Comparison of ENCODE assay signal across 30 cellular contexts in the genomic region with DNA sequence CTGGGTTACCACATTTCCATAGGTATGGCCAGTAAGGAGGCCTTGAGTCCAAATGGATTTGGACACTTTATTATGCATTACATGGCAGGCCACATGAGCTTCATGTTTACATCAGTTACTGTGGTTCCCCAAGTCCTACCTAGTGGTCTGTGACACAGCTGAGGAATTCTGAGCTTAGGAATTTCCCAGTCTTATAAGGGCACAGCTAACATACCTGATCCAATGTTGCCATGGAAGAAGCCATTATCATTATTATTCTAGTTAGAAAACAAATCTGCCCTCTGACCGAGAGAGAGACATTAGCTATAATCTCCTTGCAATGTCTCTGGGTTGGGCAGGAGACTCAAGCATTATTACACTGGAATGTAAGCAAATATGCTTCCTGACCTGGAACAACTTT.
"Had no signal": no experiment of that assay in that cellular context is flagged by ENCODE, and none has a peak within 500 bp of the region (broad histone marks: within the 10 kb centered on the region; RNA-seq: fewer than 3 reads in every experiment).

No MANE protein-coding gene starts in this region.

- H3K27ac Mint-ChIP-seq: activated B cell treated with CpG ODN at 0.5 μM for 24 hours; activated CD8-positive, alpha-beta T cell treated with anti-CD3 and anti-CD28 coated beads for 36 hours; activated naive CD4-positive, alpha-beta T cell treated with anti-CD3 and anti-CD28 coated beads for 36 hours; activated naive CD4-positive, alpha-beta T cell treated with anti-CD3 and anti-CD28 coated beads, Interleukin-2, amount 50 U/mL, for 24 hours; activated naive CD8-positive, alpha-beta T cell treated with anti-CD3 and anti-CD28 coated beads for 36 hours; activated naive CD8-positive, alpha-beta T cell treated with anti-CD3 and anti-CD28 coated beads, Interleukin-2, amount 50 U/mL, for 24 hours; activated T-helper 2 cell treated with anti-CD3 and anti-CD28 coated beads, Interferon-gamma antibody, Interleukin-2, Interleukin-4, amounts not matched to agents 10 μg/mL and 5 μg/mL and 100 μg/mL, durations not matched to agents 14 hours and 24 hours and 36 hours; T-helper 17 cell; T-helper 2 cell treated with Interferon-gamma antibody and Interleukin-4, amounts not matched to agents 5 μg/mL and 100 μg/mL, for 36 hours had no signal

- H3K27me3 ChIP-seq: body of pancreas, esophagus squamous epithelium, gastroesophageal sphincter had no signal

- H3K9me3 ChIP-seq: adrenal gland, body of pancreas, esophagus squamous epithelium, gastroesophageal sphincter had no signal

- H3K9me3 Mint-ChIP-seq: activated B cell treated with CpG ODN at 0.5 μM for 24 hours; activated CD8-positive, alpha-beta T cell treated with anti-CD3 and anti-CD28 coated beads for 36 hours; activated naive CD4-positive, alpha-beta T cell treated with anti-CD3 and anti-CD28 coated beads for 36 hours; activated naive CD4-positive, alpha-beta T cell treated with anti-CD3 and anti-CD28 coated beads, Interleukin-2, amount 50 U/mL, for 24 hours; activated naive CD8-positive, alpha-beta T cell treated with anti-CD3 and anti-CD28 coated beads for 36 hours; activated naive CD8-positive, alpha-beta T cell treated with anti-CD3 and anti-CD28 coated beads, Interleukin-2, amount 50 U/mL, for 24 hours; activated T-cell treated with anti-CD3 and anti-CD28 coated beads, Interleukin-2, amount 50 U/mL, for 4 hours; activated T-helper 2 cell treated with anti-CD3 and anti-CD28 coated beads, Interferon-gamma antibody, Interleukin-2, Interleukin-4, amounts not matched to agents 10 μg/mL and 5 μg/mL and 100 μg/mL, durations not matched to agents 14 hours and 24 hours and 36 hours; T-helper 2 cell treated with Interferon-gamma antibody and Interleukin-4, amounts not matched to agents 5 μg/mL and 100 μg/mL, for 36 hours had no signal

- H3K4me3 ChIP-seq: adrenal gland, body of pancreas, esophagus squamous epithelium, gastroesophageal sphincter had no signal

- H3K36me3 Mint-ChIP-seq: activated naive CD4-positive, alpha-beta T cell treated with anti-CD3 and anti-CD28 coated beads, Interleukin-2, amount 50 U/mL, for 24 hours; activated naive CD8-positive, alpha-beta T cell treated with anti-CD3 and anti-CD28 coated beads for 36 hours had no signal

- H3K36me3 ChIP-seq: adrenal gland, esophagus squamous epithelium, gastroesophageal sphincter, WERI-Rb-1 had no signal

- ATAC-seq: activated CD4-positive, CD25-positive, alpha-beta regulatory T cell treated with anti-CD3 and anti-CD28 coated beads, Interleukin-2, amount 50 U/mL, for 24 hours; activated CD8-positive, alpha-beta T cell treated with anti-CD3 and anti-CD28 coated beads for 36 hours; activated naive CD8-positive, alpha-beta T cell treated with anti-CD3 and anti-CD28 coated beads, Interleukin-2, amount 50 U/mL, for 24 hours; activated T-cell treated with anti-CD3 and anti-CD28 coated beads, Interleukin-2, amount 50 U/mL, for 4 hours; body of pancreas; gastroesophageal sphincter; T-helper 17 cell had no signal

- H3K27ac ChIP-seq: adrenal gland, body of pancreas, epithelial cell of prostate, esophagus squamous epithelium, gastroesophageal sphincter, WERI-Rb-1 had no signal

- DNase-seq: activated B cell treated with CpG ODN at 0.5 μM for 24 hours; activated CD4-positive, alpha-beta T cell treated with anti-CD3 and anti-CD28 coated beads for 48 hours; activated CD4-positive, alpha-beta T cell treated with anti-CD3 and anti-CD28 coated beads, Interleukin-2, amount 50 U/mL, for 1 hour; activated CD4-positive, alpha-beta T cell treated with anti-CD3 and anti-CD28 coated beads, Interleukin-2, amount 50 U/mL, for 48 hours; activated CD8-positive, alpha-beta memory T cell treated with anti-CD3 and anti-CD28 coated beads for 24 hours; activated CD8-positive, alpha-beta T cell treated with anti-CD3 and anti-CD28 coated beads for 36 hours; activated effector memory CD4-positive, alpha-beta T cell treated with anti-CD3 and anti-CD28 coated beads, Interleukin-2, amount 50 U/mL, for 16 hours; activated naive CD4-positive, alpha-beta T cell treated with anti-CD3 and anti-CD28 coated beads for 36 hours; activated naive CD8-positive, alpha-beta T cell treated with anti-CD3 and anti-CD28 coated beads for 36 hours; activated naive CD8-positive, alpha-beta T cell treated with anti-CD3 and anti-CD28 coated beads, Interleukin-2, amount 50 U/mL, for 24 hours; activated T-cell treated with anti-CD3 and anti-CD28 coated beads, Interleukin-2, amount 50 U/mL, for 4 hours; adrenal gland; amygdala; aorta; body of pancreas; caudate nucleus; cortex of kidney; effector CD8-positive, alpha-beta T cell; esophagus squamous epithelium; foreskin melanocyte; T-helper 1 cell; T-helper 17 cell; T1000; WERI-Rb-1 had no signal

- H3K4me1 ChIP-seq: adrenal gland, body of pancreas, esophagus squamous epithelium, gastroesophageal sphincter had no signal

- H3K4me3 Mint-ChIP-seq: activated B cell treated with CpG ODN at 0.5 μM for 24 hours; activated CD8-positive, alpha-beta T cell treated with anti-CD3 and anti-CD28 coated beads for 36 hours; activated naive CD4-positive, alpha-beta T cell treated with anti-CD3 and anti-CD28 coated beads for 36 hours; activated naive CD4-positive, alpha-beta T cell treated with anti-CD3 and anti-CD28 coated beads, Interleukin-2, amount 50 U/mL, for 24 hours; activated naive CD8-positive, alpha-beta T cell treated with anti-CD3 and anti-CD28 coated beads for 36 hours; activated naive CD8-positive, alpha-beta T cell treated with anti-CD3 and anti-CD28 coated beads, Interleukin-2, amount 50 U/mL, for 24 hours; activated T-cell treated with anti-CD3 and anti-CD28 coated beads, Interleukin-2, amount 50 U/mL, for 4 hours; T-helper 17 cell; T-helper 2 cell treated with Interferon-gamma antibody and Interleukin-4, amounts not matched to agents 5 μg/mL and 100 μg/mL, for 36 hours had no signal

- H3K27me3 Mint-ChIP-seq: activated B cell treated with CpG ODN at 0.5 μM for 24 hours; activated CD8-positive, alpha-beta T cell treated with anti-CD3 and anti-CD28 coated beads for 36 hours; activated naive CD4-positive, alpha-beta T cell treated with anti-CD3 and anti-CD28 coated beads, Interleukin-2, amount 50 U/mL, for 24 hours; activated naive CD8-positive, alpha-beta T cell treated with anti-CD3 and anti-CD28 coated beads for 36 hours; activated naive CD8-positive, alpha-beta T cell treated with anti-CD3 and anti-CD28 coated beads, Interleukin-2, amount 50 U/mL, for 24 hours; T-helper 17 cell had no signal

- H3K4me1 Mint-ChIP-seq: activated B cell treated with CpG ODN at 0.5 μM for 24 hours; activated naive CD4-positive, alpha-beta T cell treated with anti-CD3 and anti-CD28 coated beads, Interleukin-2, amount 50 U/mL, for 24 hours; T-helper 17 cell had no signal
